Comparison of ENCODE assay signal across 8 cellular contexts in the genomic region with DNA sequence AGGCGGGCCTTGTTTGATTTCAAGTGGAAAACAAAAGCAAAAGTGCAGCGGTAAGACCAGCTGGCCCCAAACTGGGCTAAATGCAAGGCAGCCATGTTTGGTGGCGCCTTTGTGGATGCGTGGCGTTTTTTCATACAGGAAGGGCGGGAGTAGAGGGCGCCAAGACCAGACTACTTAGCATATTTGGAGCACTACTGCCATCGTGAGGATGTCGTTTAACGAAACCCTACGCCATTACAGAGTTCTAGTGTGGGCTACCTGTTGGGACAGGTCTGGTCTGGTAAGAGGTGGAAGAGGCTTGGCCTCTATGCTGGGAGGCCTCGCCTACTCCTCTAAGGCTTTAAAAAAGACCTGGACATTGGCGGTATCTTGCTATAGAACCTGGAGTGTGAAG.
A peak's percentile ranks its signal among the peaks of the same experiment; 100 is the strongest.
DNase-seq lines count a peak whose midpoint lies in the region; ATAC-seq, FAIRE-seq and TF ChIP-seq lines count a peak whose summit lies in the region.

No MANE protein-coding gene starts in this region.

- H3K9me3 Mint-ChIP-seq in HFFc6, result no peaks in the 10 kb centered on the region; the same call in 1 of the 2 replicates
- no peaks in the 10 kb centered on the region for H3K9me3 Mint-ChIP-seq in activated naive CD8-positive, alpha-beta T cell treated with anti-CD3 and anti-CD28 coated beads for 36 hours

- ATAC-seq in HG03457 (IDR thresholded peaks at IDR 0.05; ENCODE audit: unreplicated experiment) (no peak), HG03139 (IDR thresholded peaks at IDR 0.05; ENCODE audit: unreplicated experiment) (no peak)

- no peaks in the 10 kb centered on the region; the same call in 1 of the 2 replicates for H3K36me3 Mint-ChIP-seq in HFFc6 (ENCODE audit: low read depth)
- peaks cover 9% of the 10 kb centered on the region for H3K36me3 Mint-ChIP-seq in activated naive CD8-positive, alpha-beta T cell treated with anti-CD3 and anti-CD28 coated beads for 36 hours

- peak; percentile 13; the same call in 1 of the 2 replicates for TF ChIP-seq CTCF in HFFc6 (IDR thresholded peaks at IDR 0.05)

- peak overlapping the region; percentile 89; the same call in 1 of the 2 replicates for H3K27ac Mint-ChIP-seq in HFFc6
- H3K27ac Mint-ChIP-seq in activated naive CD8-positive, alpha-beta T cell treated with anti-CD3 and anti-CD28 coated beads for 36 hours, result no peak overlapping the region

- peaks cover 36% of the 10 kb centered on the region; the same call in 1 of the 2 replicates for H3K4me1 Mint-ChIP-seq in HFFc6 (ENCODE audit: low read depth)
- no peaks in the 10 kb centered on the region for H3K4me1 Mint-ChIP-seq in activated naive CD8-positive, alpha-beta T cell treated with anti-CD3 and anti-CD28 coated beads for 36 hours

- peak overlapping the region; percentile 78; the same call in 1 of the 2 replicates for H3K4me3 Mint-ChIP-seq in HFFc6
- no peak overlapping the region for H3K4me3 Mint-ChIP-seq in activated naive CD8-positive, alpha-beta T cell treated with anti-CD3 and anti-CD28 coated beads for 36 hours

- FAIRE-seq in urothelium cell line (lab: Jason Lieb, UNC), result no peak

- H3K27me3 Mint-ChIP-seq in HFFc6 (ENCODE audit: insufficient read depth), result peaks cover 1% of the 10 kb centered on the region; the same call in 1 of the 2 replicates
- H3K27me3 Mint-ChIP-seq in activated naive CD8-positive, alpha-beta T cell treated with anti-CD3 and anti-CD28 coated beads for 36 hours, result no peaks in the 10 kb centered on the region

- DNase-seq in DMS53 (lab: John Stamatoyannopoulos, UW), result peak; percentile 91
- DNase-seq in HFFc6, result no peak
- DNase-seq in RPMI8226, result peak; percentile 97
- peak; percentile 94 for DNase-seq in glomerular endothelial cell (ENCODE audit: extremely low read depth, low read depth, low spot score)
- peak; percentile 39 for DNase-seq in urothelium cell line (ENCODE audit: low spot score)
- no peak for DNase-seq in activated naive CD8-positive, alpha-beta T cell treated with anti-CD3 and anti-CD28 coated beads for 36 hours

Comparison
In these comparisons a context has a peak if more than half of its experiments do, and no peak if none do; other contexts are left out.
1. DNase-seq: peak in DMS53 (single experiment), RPMI8226 (single experiment), glomerular endothelial cell (single experiment) and urothelium cell line (single experiment); none in HFFc6 (single experiment) and activated naive CD8-positive, alpha-beta T cell treated with anti-CD3 and anti-CD28 coated beads for 36 hours (single experiment).